ENCODE assay signal across 7 cellular contexts in genomic region chr2:21030983-21031968, GRCh38. TPM values are rescaled to one million over a fixed set of nuclear protein-coding genes. Genes with fewer than 3 reads are reported as not detected.
"Had no signal": no experiment of that assay in that cellular context is flagged by ENCODE, and none has a peak within 500 bp of the region (broad histone marks: within the 10 kb centered on the region; RNA-seq: fewer than 3 reads in every experiment).

No MANE protein-coding gene starts in this region.

- ATAC-seq: K562 had no signal

- DNase-seq: IMR-90, KBM-7 had no signal

- H3K27ac ChIP-seq: HL-60 had no signal

- H3K4me3 ChIP-seq: K562 had no signal

- FAIRE-seq: HTR-8/SVneo, K562 had no signal

RNA-seq across cellular contexts. Expression of gene APOB, which starts 12.6 kb away (rescaled TPM):
- total RNA-seq: HT-29 had no signal
- polyA plus RNA-seq: IgD-negative memory B cell, IMR-90, K562 had no signal
